8 cellular contexts compared by ENCODE assay signal in the genomic region with DNA sequence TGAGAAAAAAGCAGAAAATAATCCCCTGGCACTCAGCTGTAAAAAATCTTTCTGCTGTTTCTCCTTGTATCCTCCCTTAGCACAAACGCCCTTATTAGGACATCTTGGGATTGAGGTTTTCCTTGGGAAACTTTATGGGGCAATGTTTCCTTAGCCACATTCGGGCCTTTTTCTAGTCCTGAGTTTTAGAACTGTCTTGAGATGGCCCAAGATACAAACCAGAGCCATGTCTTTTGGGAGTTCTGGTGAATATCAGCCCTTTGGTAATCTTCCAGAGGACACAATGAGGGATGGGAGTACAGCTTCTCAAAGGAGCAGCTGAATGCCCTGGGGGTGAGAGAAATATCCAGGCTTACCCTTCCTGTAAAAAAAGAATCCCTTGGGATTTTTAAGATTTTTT.
DNase-seq lines count a peak whose midpoint lies in the region; ATAC-seq and TF ChIP-seq lines count a peak whose summit lies in the region.
"Not testable (repeated sequence)": the region's sequence is repeated elsewhere in the genome, so short reads cannot be mapped to it uniquely, and the experiment has no call there.

No MANE protein-coding gene starts in this region.

- WGBS in smooth muscle cell (ENCODE audit: low lambda C conversion rate): 5% methylated on average over 2 of the region's 2 CpGs

- not testable (repeated sequence) for H4K20me1 ChIP-seq in BLaER1 treated with 17β-estradiol and CSF1 and Interleukin-3, amounts not matched to agents 10 nM and 100 nM; OCI-LY3 (ENCODE audit: insufficient read depth, low read length); smooth muscle cell (ENCODE audit: low read depth)

- not testable (repeated sequence) for H3K27ac ChIP-seq in BLaER1 treated with 17β-estradiol and CSF1 and Interleukin-3, amounts not matched to agents 10 nM and 100 nM; OCI-LY3 (ENCODE audit: low read length); naive thymus-derived CD4-positive, alpha-beta T cell (ENCODE audit: low read depth, low read length)
- H3K27ac ChIP-seq in smooth muscle cell (ENCODE audit: low read depth): peak overlapping the region; percentile 32

- peaks cover 0 to 23% (median 13%) of the 10 kb centered on the region in 10 experiments; a peak in 15 of 20 replicates for H3K4me1 ChIP-seq in BLaER1 treated with 17β-estradiol and CSF1 and Interleukin-3, amounts not matched to agents 10 nM and 100 nM
- H3K4me1 ChIP-seq in OCI-LY3 (ENCODE audit: low read length); adipocyte (ENCODE audit: control insufficient read depth, insufficient read depth, low read length); naive thymus-derived CD4-positive, alpha-beta T cell (ENCODE audit: control insufficient read depth in 2 of 2, insufficient read depth in 2 of 2, low read length in 2 of 2); smooth muscle cell (ENCODE audit: low read depth): not testable (repeated sequence)

- not testable (repeated sequence) for H2AFZ ChIP-seq in OCI-LY3 (ENCODE audit: low read depth, low read length); smooth muscle cell (ENCODE audit: low read depth)

- intact Hi-C loops in activated CD4-positive, alpha-beta memory T cell treated with anti-CD3 and anti-CD28 coated beads for 36 hours (cut with micrococcal nuclease): loop anchor here (5.0 kb wide), 1 partner anchor 189 kb away; the partner anchor contains the start of gene RBM11
- intact Hi-C loops in naive thymus-derived CD4-positive, alpha-beta T cell (cut with micrococcal nuclease): loop anchor here (5.0 kb wide), 2 partner anchors 189 to 354 kb away; partner anchors contain the start of genes HSPA13 (in 2 of the 2) and RBM11 (in 1 of the 2)

- not testable (repeated sequence) for H3K27ac Mint-ChIP-seq in activated CD4-positive, alpha-beta memory T cell treated with anti-CD3 and anti-CD28 coated beads for 36 hours
- H3K27ac Mint-ChIP-seq in naive thymus-derived CD4-positive, alpha-beta T cell: peak overlapping the region in 3 of 9 donors; percentile 12 to 80 (median 35)

- peaks cover 0 to 24% (median 8%) of the 10 kb centered on the region in 11 experiments; a peak in 11 of 22 replicates for H3K36me3 ChIP-seq in BLaER1 treated with 17β-estradiol and CSF1 and Interleukin-3, amounts not matched to agents 10 nM and 100 nM
- H3K36me3 ChIP-seq in OCI-LY3 (replicated peaks; ENCODE audit: low read depth, low read length); adipocyte (ENCODE audit: control insufficient read depth, insufficient read depth, low read length, severe bottlenecking); naive thymus-derived CD4-positive, alpha-beta T cell (ENCODE audit: control insufficient read depth in 2 of 3, insufficient read depth in 3 of 3, low read length in 3 of 3); smooth muscle cell (ENCODE audit: low read depth): not testable (repeated sequence)

- ATAC-seq in naive thymus-derived CD4-positive, alpha-beta T cell: not testable (repeated sequence)

- not testable (repeated sequence) for H3K27me3 ChIP-seq in BLaER1 treated with 17β-estradiol and CSF1 and Interleukin-3, amounts not matched to agents 10 nM and 100 nM; OCI-LY3 (ENCODE audit: low read depth, low read length); adipocyte (replicated peaks; ENCODE audit: control insufficient read depth, insufficient read depth, low read length); naive thymus-derived CD4-positive, alpha-beta T cell (ENCODE audit: control insufficient read depth in 2 of 2, insufficient read depth in 2 of 2, low read length in 2 of 2); smooth muscle cell (ENCODE audit: low read depth)

- peak overlapping the region in 10 of 11 experiments; percentile 70 to 86 (median 79); a peak in 19 of 22 replicates for H3K4me2 ChIP-seq in BLaER1 treated with 17β-estradiol and CSF1 and Interleukin-3, amounts not matched to agents 10 nM and 100 nM
- H3K4me2 ChIP-seq in OCI-LY3 (ENCODE audit: low read length) (peak overlapping the region; percentile 60), smooth muscle cell (peak overlapping the region; percentile 86)

- peak overlapping the region in 8 of 10 experiments; percentile 69 to 77 (median 72); a peak in 13 of 20 replicates for H3K4me3 ChIP-seq in BLaER1 treated with 17β-estradiol and CSF1 and Interleukin-3, amounts not matched to agents 10 nM and 100 nM
- peak overlapping the region; percentile 78 for H3K4me3 ChIP-seq in OCI-LY3 (ENCODE audit: low read length)
- not testable (repeated sequence) for H3K4me3 ChIP-seq in adipocyte (ENCODE audit: low read length); fibroblast of pulmonary artery (replicated peaks; ENCODE audit: low read depth, low read length); naive thymus-derived CD4-positive, alpha-beta T cell (ENCODE audit: low read length)
- H3K4me3 ChIP-seq in smooth muscle cell: peak overlapping the region; percentile 75

- POLR2A ChIA-PET in activated CD4-positive, alpha-beta memory T cell treated with anti-CD3 and anti-CD28 coated beads for 36 hours (lab: Charles Lee); naive thymus-derived CD4-positive, alpha-beta T cell (lab: Charles Lee): not testable (repeated sequence)

- H3K4me1 Mint-ChIP-seq in activated CD4-positive, alpha-beta memory T cell treated with anti-CD3 and anti-CD28 coated beads for 36 hours (ENCODE audit: low read depth): not testable (repeated sequence)
- H3K4me1 Mint-ChIP-seq in naive thymus-derived CD4-positive, alpha-beta T cell: peaks cover 0 to 29% (median 12%) of the 10 kb centered on the region in 7 donors

- H3K9ac ChIP-seq in BLaER1 treated with 17β-estradiol and CSF1 and Interleukin-3, amounts not matched to agents 10 nM and 100 nM: peak overlapping the region in 7 of 11 experiments; percentile 17 to 84 (median 84); a peak in 9 of 22 replicates
- peak overlapping the region; percentile 59 for H3K9ac ChIP-seq in OCI-LY3 (ENCODE audit: low read length)
- H3K9ac ChIP-seq in adipocyte (ENCODE audit: low read length); smooth muscle cell (ENCODE audit: low read depth): not testable (repeated sequence)

- peak; percentile 30 for DNase-seq in HCEC 1CT
- DNase-seq in activated CD4-positive, alpha-beta memory T cell treated with anti-CD3 and anti-CD28 coated beads for 36 hours; naive thymus-derived CD4-positive, alpha-beta T cell; smooth muscle cell (lab: John Stamatoyannopoulos, UW; ENCODE audit: unreplicated experiment): not testable (repeated sequence)
- DNase-seq in adipocyte (ENCODE audit: low read depth): peak; percentile 3
- peak; percentile 18 for DNase-seq in fibroblast of pulmonary artery (ENCODE audit: low read depth)

- not testable (repeated sequence) for TF ChIP-seq CTCF in OCI-LY3 (IDR thresholded peaks at IDR 0.05; ENCODE audit: low read depth, low read length); fibroblast of pulmonary artery (IDR thresholded peaks at IDR 0.05; ENCODE audit: low read length, missing control alignments); smooth muscle cell (IDR thresholded peaks at IDR 0.05; ENCODE audit: borderline replicate concordance, insufficient read depth, poor library complexity, severe bottlenecking)

- CTCF ChIA-PET in activated CD4-positive, alpha-beta memory T cell treated with anti-CD3 and anti-CD28 coated beads for 36 hours (lab: Charles Lee); naive thymus-derived CD4-positive, alpha-beta T cell (lab: Charles Lee): not testable (repeated sequence)

- peak overlapping the region; percentile 95 for H3K4me3 Mint-ChIP-seq in activated CD4-positive, alpha-beta memory T cell treated with anti-CD3 and anti-CD28 coated beads for 36 hours
- peak overlapping the region in 8 of 10 donors; percentile 24 to 89 (median 68) for H3K4me3 Mint-ChIP-seq in naive thymus-derived CD4-positive, alpha-beta T cell

- not testable (repeated sequence) for H3K27me3 Mint-ChIP-seq in activated CD4-positive, alpha-beta memory T cell treated with anti-CD3 and anti-CD28 coated beads for 36 hours; naive thymus-derived CD4-positive, alpha-beta T cell

- H3K36me3 Mint-ChIP-seq in activated CD4-positive, alpha-beta memory T cell treated with anti-CD3 and anti-CD28 coated beads for 36 hours; naive thymus-derived CD4-positive, alpha-beta T cell: not testable (repeated sequence)

- H3K9me3 Mint-ChIP-seq in activated CD4-positive, alpha-beta memory T cell treated with anti-CD3 and anti-CD28 coated beads for 36 hours; naive thymus-derived CD4-positive, alpha-beta T cell: not testable (repeated sequence)

- H3K79me2 ChIP-seq in OCI-LY3 (ENCODE audit: low read length): peaks cover 14% of the 10 kb centered on the region
- H3K79me2 ChIP-seq in smooth muscle cell (ENCODE audit: low read depth): peaks cover 12% of the 10 kb centered on the region

- H3F3A ChIP-seq in smooth muscle cell (ENCODE audit: low read depth): not testable (repeated sequence)

- not testable (repeated sequence) for H3K9me3 ChIP-seq in BLaER1 treated with 17β-estradiol and CSF1 and Interleukin-3, amounts not matched to agents 10 nM and 100 nM (replicated peaks in 1 of 11); OCI-LY3 (ENCODE audit: insufficient read depth, low read length); adipocyte (ENCODE audit: control insufficient read depth, low read length); naive thymus-derived CD4-positive, alpha-beta T cell (ENCODE audit: control insufficient read depth in 2 of 3, low read length in 3 of 3); smooth muscle cell (replicated peaks; ENCODE audit: low read depth)
